ENCODE assay signal across 30 cellular contexts in genomic region chr11:70727021-70727420, GRCh38.
A peak's percentile ranks its signal among the peaks of the same experiment; 100 is the strongest.
DNase-seq lines count a peak whose midpoint lies in the region; ATAC-seq, FAIRE-seq and TF ChIP-seq lines count a peak whose summit lies in the region.
"Had no signal": no experiment of that assay in that cellular context is flagged by ENCODE, and none has a peak within 500 bp of the region (broad histone marks: within the 10 kb centered on the region; RNA-seq: fewer than 3 reads in every experiment).

No MANE protein-coding gene starts in this region.

- WGBS in HepG2 (ENCODE audit: low lambda C conversion rate), result 97% methylated on average over 5 of the region's 5 CpGs
- WGBS in right lobe of liver (ENCODE audit: insufficient coverage, low coverage, low lambda C conversion rate, missing lambda C conversion rate), result 98% methylated on average over 4 of the region's 5 CpGs
- WGBS in trophoblast cell (ENCODE audit: extremely low coverage, insufficient coverage, insufficient read length), result no CpG with 5 or more reads among the region's 5 CpGs

- TF ChIP-seq POLR2A in HepG2 (IDR thresholded peaks at IDR 0.05; ENCODE audit: insufficient read depth in 1 of 2, low read depth in 2 of 2, low read length in 2 of 2) (no peak), right lobe of liver (IDR thresholded peaks at IDR 0.05) (no peak)

- H3K9ac ChIP-seq in HepG2 (ENCODE audit: insufficient read depth, low read depth, low read length), result no peak overlapping the region
- no peak overlapping the region for H3K9ac ChIP-seq in trophoblast cell (ENCODE audit: low read length)
- H3K9ac ChIP-seq: BLaER1; BLaER1 treated with 17β-estradiol and CSF1 and Interleukin-3, amounts not matched to agents 10 nM and 100 nM had no signal

- no peaks in the 10 kb centered on the region for H3K79me1 ChIP-seq in trophoblast cell (ENCODE audit: low read length)

- no peak overlapping the region for H2BK120ac ChIP-seq in trophoblast cell (ENCODE audit: insufficient read depth, low read length, poor library complexity)

- no peaks in the 10 kb centered on the region for H3K4me1 ChIP-seq in HepG2 (ENCODE audit: insufficient read depth, low read length)
- H3K4me1 ChIP-seq in right lobe of liver, result no peaks in the 10 kb centered on the region
- H3K4me1 ChIP-seq in trophoblast cell (ENCODE audit: control insufficient read depth in 1 of 2, insufficient read depth in 2 of 2, low read length in 2 of 2), result no peaks in the 10 kb centered on the region
- H3K4me1 ChIP-seq: A549, BE2C, Caco-2 had no signal

- H3K23ac ChIP-seq in trophoblast cell (ENCODE audit: low read length), result no peak overlapping the region

- H3K14ac ChIP-seq in trophoblast cell (ENCODE audit: low read length), result no peak overlapping the region

- no peak for FAIRE-seq in HepG2 (lab: Jason Lieb, UNC)
- FAIRE-seq: A204.1, A549, D721Med had no signal

- H4K8ac ChIP-seq in trophoblast cell (ENCODE audit: low read depth, low read length), result no peak overlapping the region

- H3K4ac ChIP-seq in trophoblast cell (ENCODE audit: low read depth, low read length), result no peak overlapping the region

- H3K79me2 ChIP-seq in HepG2 (ENCODE audit: insufficient read depth, low read length) (no peaks in the 10 kb centered on the region), trophoblast cell (ENCODE audit: control insufficient read depth, insufficient read depth, low read length, poor library complexity) (no peaks in the 10 kb centered on the region)

- ATAC-seq in HepG2 (no peak), right lobe of liver (no peak), HG03442 (IDR thresholded peaks at IDR 0.05; ENCODE audit: unreplicated experiment) (no peak)
- ATAC-seq: A549; CD8-positive, alpha-beta T cell had no signal

- no TSS peak for BruUV-seq in HepG2 (replicated peaks; lab: Mats Ljungman, UMichigan)

- no peak overlapping the region for H3K4me2 ChIP-seq in HepG2 (ENCODE audit: low read depth, low read length)
- no peak overlapping the region for H3K4me2 ChIP-seq in trophoblast cell (ENCODE audit: low read length)
- H3K4me2 ChIP-seq: A549; BLaER1; BLaER1 treated with 17β-estradiol and CSF1 and Interleukin-3, amounts not matched to agents 10 nM and 100 nM had no signal

- intact Hi-C loops in HepG2 (cut with micrococcal nuclease; ENCODE audit: unreplicated experiment), result no loop called here
- intact Hi-C loops in right lobe of liver (cut with DNase I), result no loop called here

- in situ Hi-C loops in HepG2 (cut with HindIII; ENCODE audit: extremely low pct_ligation_motif_present, low pct_unique_long_range_greater_than_20kb), result no loop called here

- CTCF ChIA-PET in HepG2 (lab: Yijun Ruan, JAX; ENCODE audit: low intra/inter-chr PET ratio, low total read pairs), result no interaction called here

- TF ChIP-seq RAD21 in HepG2 (CRISPR knock-in tag; IDR thresholded peaks at IDR 0.05), result no peak

- H3K18ac ChIP-seq in trophoblast cell (ENCODE audit: low read length), result no peak overlapping the region

- no peak for TF ChIP-seq EP300 in HepG2 (IDR thresholded peaks at IDR 0.05; ENCODE audit: low read depth in 2 of 2, low read length in 2 of 2)
- no peak for TF ChIP-seq EP300 in HepG2 (CRISPR knock-in tag; IDR thresholded peaks at IDR 0.05; ENCODE audit: borderline replicate concordance)

- H2AFZ ChIP-seq in HepG2 (ENCODE audit: low read length) (no peak overlapping the region), trophoblast cell (ENCODE audit: insufficient read depth, low read length, poor library complexity) (no peak overlapping the region)

- no peaks in the 10 kb centered on the region for H3K27me3 ChIP-seq in HepG2 (ENCODE audit: control insufficient read depth in 1 of 2, insufficient read depth in 2 of 2, low read length in 2 of 2)
- H3K27me3 ChIP-seq in right lobe of liver, result no peaks in the 10 kb centered on the region
- H3K27me3 ChIP-seq in trophoblast cell (ENCODE audit: insufficient read depth, low read length), result no peaks in the 10 kb centered on the region

- no peak for TF ChIP-seq CTCF in HepG2 (CRISPR knock-in tag; IDR thresholded peaks at IDR 0.05)
- TF ChIP-seq CTCF in right lobe of liver (IDR thresholded peaks at IDR 0.05), result no peak

- peaks cover 3% of the 10 kb centered on the region; the same call in 1 of the 2 replicates for H4K20me1 ChIP-seq in HepG2 (ENCODE audit: insufficient read depth, low read length)

- no peak overlapping the region for H4K12ac ChIP-seq in trophoblast cell (ENCODE audit: low read depth, low read length)

- H4K91ac ChIP-seq in trophoblast cell (ENCODE audit: low read depth, low read length), result no peak overlapping the region

- no peaks in the 10 kb centered on the region for H3K9me3 ChIP-seq in HepG2 (ENCODE audit: low read length)
- H3K9me3 ChIP-seq in right lobe of liver, result no peaks in the 10 kb centered on the region
- no peaks in the 10 kb centered on the region for H3K9me3 ChIP-seq in trophoblast cell (ENCODE audit: insufficient read depth, low read depth, low read length)
- H3K9me3 ChIP-seq: A549, BE2C, BLaER1 had no signal

- no peak overlapping the region for H2BK5ac ChIP-seq in trophoblast cell (ENCODE audit: low read depth, low read length, poor library complexity)

- H2AK5ac ChIP-seq in trophoblast cell (ENCODE audit: low read length), result no peak overlapping the region

- DNase-seq in HepG2 (ENCODE audit: low spot score) (no peak), right lobe of liver (no peak), trophoblast cell (peak; percentile 52 to 77)
- DNase-seq: 8988T; ACHN; AML-193; BE2C; C1 segment of cervical spinal cord; Caco-2; Calu3; CD4-positive, alpha-beta memory T cell; CD4-positive, alpha-beta T cell; CD4-positive, CD25-positive, alpha-beta regulatory T cell; CD8-positive, alpha-beta T cell; COR-L47; DMS 273 treated with DMSO at 0.1 percent for 48 hours; DMS153; DMS53; DMS79; DMS79 treated with DMSO at 0.1 percent for 48 hours; DND-41; EL had no signal

- H3K36me3 ChIP-seq in HepG2 (replicated peaks in 1 of 2; ENCODE audit: control insufficient read depth in 1 of 2, insufficient read depth in 2 of 2, low read length in 2 of 2), result peaks cover 2 to 23% of the 10 kb centered on the region in 2 experiments; a peak in 2 of 5 replicates
- no peaks in the 10 kb centered on the region for H3K36me3 ChIP-seq in right lobe of liver
- no peaks in the 10 kb centered on the region for H3K36me3 ChIP-seq in trophoblast cell (ENCODE audit: control insufficient read depth in 1 of 2, insufficient read depth in 2 of 2, low read length in 2 of 2)
- H3K36me3 ChIP-seq: BE2C; BLaER1; BLaER1 treated with 17β-estradiol and CSF1 and Interleukin-3, amounts not matched to agents 10 nM and 100 nM had no signal

- H3K27ac ChIP-seq in HepG2 (ENCODE audit: extremely low read length, insufficient read depth, low read length) (no peak overlapping the region), right lobe of liver (no peak overlapping the region), trophoblast cell (ENCODE audit: low read depth, low read length) (no peak overlapping the region)
- H3K27ac ChIP-seq: 22Rv1; A549; BLaER1; BLaER1 treated with 17β-estradiol and CSF1 and Interleukin-3, amounts not matched to agents 10 nM and 100 nM; C4-2B had no signal

- POLR2A ChIA-PET in HepG2 (lab: Yijun Ruan, JAX), result no interaction called here

- no peak overlapping the region for H2BK12ac ChIP-seq in trophoblast cell (ENCODE audit: low read length)

- H3K4me3 ChIP-seq in HepG2 (replicated peaks in 1 of 3; ENCODE audit: insufficient read depth in 1 of 3, low read depth in 2 of 3, low read length in 3 of 3), result no peak overlapping the region
- no peak overlapping the region for H3K4me3 ChIP-seq in right lobe of liver
- no peak overlapping the region for H3K4me3 ChIP-seq in trophoblast cell (ENCODE audit: low read depth, low read length)
- H3K4me3 ChIP-seq: A549; BLaER1; BLaER1 treated with 17β-estradiol and CSF1 and Interleukin-3, amounts not matched to agents 10 nM and 100 nM had no signal

TF ChIP-seq in HepG2, 621 proteins besides CTCF, POLR2A, EP300 and RAD21:
- TF ChIP-seq TOPORS (CRISPR knock-in tag; IDR thresholded peaks at IDR 0.05) (no peak), MED13 (CRISPR knock-in tag; IDR thresholded peaks at IDR 0.05) (no peak), RBAK (CRISPR knock-in tag; IDR thresholded peaks at IDR 0.05) (peak; percentile 85)

Comparison
In these comparisons a context has a peak if more than half of its experiments do, and no peak if none do; other contexts are left out.
1. DNase-seq: peak in trophoblast cell (2 of 2); none in HepG2 (single experiment) and right lobe of liver (0 of 3).